16 cellular contexts compared by ENCODE assay signal in the genomic region with DNA sequence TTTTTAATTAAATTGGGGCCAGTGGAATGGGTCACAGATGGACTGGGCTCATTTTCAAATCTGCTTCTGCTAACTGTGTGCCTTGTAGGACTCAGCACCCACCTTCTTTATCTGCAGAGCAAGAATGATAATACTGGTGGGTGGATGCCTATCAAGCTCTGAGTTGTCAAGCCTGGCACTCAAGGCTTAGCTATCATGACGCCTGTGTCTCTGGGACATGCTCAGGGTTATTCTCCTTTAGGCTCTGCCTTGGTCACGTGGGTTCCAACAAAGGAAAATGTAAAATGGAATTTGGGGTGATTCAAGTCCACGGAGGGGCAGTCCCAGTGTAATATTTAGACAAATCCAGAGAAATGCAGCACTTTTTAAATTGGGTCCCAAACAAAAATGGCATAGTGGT.
"Had no signal": no experiment of that assay in that cellular context is flagged by ENCODE, and none has a peak within 500 bp of the region (broad histone marks: within the 10 kb centered on the region; RNA-seq: fewer than 3 reads in every experiment).

No MANE protein-coding gene starts in this region.

- H3K9me3 ChIP-seq: colonic mucosa, neutrophil had no signal

- H3K27ac ChIP-seq: colonic mucosa, foreskin keratinocyte, neutrophil had no signal

- H3K4me3 ChIP-seq: colonic mucosa, lung, smooth muscle cell had no signal

- H3K27me3 Mint-ChIP-seq: naive thymus-derived CD4-positive, alpha-beta T cell had no signal

- H3K9me3 Mint-ChIP-seq: naive thymus-derived CD4-positive, alpha-beta T cell; nephron progenitor cell had no signal

- H3K36me3 ChIP-seq: colonic mucosa, neutrophil had no signal

- H3K4me2 ChIP-seq: smooth muscle cell had no signal

- H3K4me3 Mint-ChIP-seq: naive thymus-derived CD4-positive, alpha-beta T cell; nephron progenitor cell had no signal

- H3K4me1 ChIP-seq: colonic mucosa, foreskin keratinocyte had no signal

- DNase-seq: colonic mucosa; dermis blood vessel endothelial cell; foreskin keratinocyte; kidney; left cardiac atrium; left ventricle myocardium superior; mesenchymal stem cell; naive thymus-derived CD4-positive, alpha-beta T cell; nephron progenitor cell; right cardiac atrium; stimulated activated CD4-positive, alpha-beta T cell treated with anti-CD3 and anti-CD28 coated beads, Interleukin-2, amount 100 ng/mL, for 48 hours; stimulated activated naive CD4-positive, alpha-beta T cell treated with Interleukin-2 at 50 U/mL for 16 hours; trophoblast cell had no signal
